ENCODE assay signal across 9 cellular contexts in genomic region chr15:68298882-68299381, GRCh38. TPM values are rescaled to one million over a fixed set of nuclear protein-coding genes. Genes with fewer than 3 reads are reported as not detected.
A peak's percentile ranks its signal among the peaks of the same experiment; 100 is the strongest.
DNase-seq lines count a peak whose midpoint lies in the region; ATAC-seq and TF ChIP-seq lines count a peak whose summit lies in the region.
"Had no signal": no experiment of that assay in that cellular context is flagged by ENCODE, and none has a peak within 500 bp of the region (broad histone marks: within the 10 kb centered on the region; RNA-seq: fewer than 3 reads in every experiment).

No MANE protein-coding gene starts in this region.

- H3K27ac Mint-ChIP-seq in T-helper 17 cell (peak overlapping the region; percentile 95), type B pancreatic cell (no peak overlapping the region)

- no peaks in the 10 kb centered on the region for H3K9me3 ChIP-seq in T-helper 17 cell (ENCODE audit: control insufficient read depth, low read length, poor library complexity, severe bottlenecking)

- H3K9me3 Mint-ChIP-seq in type B pancreatic cell: no peaks in the 10 kb centered on the region
- H3K9me3 Mint-ChIP-seq: brain had no signal

- H3K4me3 Mint-ChIP-seq in T-helper 17 cell: peak overlapping the region; percentile 88
- H3K4me3 Mint-ChIP-seq in type B pancreatic cell: no peak overlapping the region

- DNase-seq in stimulated activated CD4-positive, alpha-beta T cell treated with anti-CD3 and anti-CD28 coated beads, Interleukin-4, amount 100 ng/mL, for 24 hours: peak; percentile 17
- no peak for DNase-seq in stimulated activated CD4-positive, alpha-beta T cell treated with anti-CD3 and anti-CD28 coated beads, Interleukin-1b, Interleukin-23, amount 100 ng/mL, for 48 hours
- DNase-seq in T-helper 17 cell: no peak
- DNase-seq in left colon: no peak
- DNase-seq in type B pancreatic cell (ENCODE audit: extremely low spot score, unreplicated experiment): peak; percentile 27
- no peak for DNase-seq in brain microvascular endothelial cell
- no peak for DNase-seq in NCI-H1694 treated with DMSO at 0.1 percent for 48 hours (lab: John Stamatoyannopoulos, UW)

- H3K4me1 Mint-ChIP-seq in T-helper 17 cell (peaks cover 15% of the 10 kb centered on the region), type B pancreatic cell (ENCODE audit: unreplicated experiment) (peaks cover 21% of the 10 kb centered on the region)

- intact Hi-C loops in left colon (cut with DNase I, micrococcal nuclease): no loop called here

- ATAC-seq in HG03060 (IDR thresholded peaks at IDR 0.05; ENCODE audit: low read depth, unreplicated experiment) (peak; percentile 75), T-helper 17 cell (peak; percentile 83), left colon (peak; percentile 44)

- H3K4me3 ChIP-seq in brain microvascular endothelial cell (ENCODE audit: low read depth, low read length): no peak overlapping the region

- H3K36me3 ChIP-seq in brain microvascular endothelial cell (replicated peaks): peaks cover 52% of the 10 kb centered on the region

- in situ Hi-C loops in brain microvascular endothelial cell (cut with HindIII; ENCODE audit: low pct_ligation_motif_present, low sequenced_read_pairs): no loop called here

- H3K36me3 Mint-ChIP-seq in T-helper 17 cell (ENCODE audit: low read depth) (no peaks in the 10 kb centered on the region), type B pancreatic cell (peaks cover 5% of the 10 kb centered on the region)

- TF ChIP-seq CTCF in type B pancreatic cell (conservative IDR thresholded peaks at IDR 0.05): no peak
- TF ChIP-seq CTCF in brain microvascular endothelial cell (IDR thresholded peaks at IDR 0.05; ENCODE audit: low read depth, low read length, missing control alignments): no peak

- H3K27me3 Mint-ChIP-seq in T-helper 17 cell (no peaks in the 10 kb centered on the region), type B pancreatic cell (no peaks in the 10 kb centered on the region)

- H3K27ac ChIP-seq in brain microvascular endothelial cell: no peak overlapping the region

- no peaks in the 10 kb centered on the region for H3K27me3 ChIP-seq in brain microvascular endothelial cell (replicated peaks)

RNA-seq across cellular contexts. Expression of gene FEM1B, which starts 21.4 kb away (rescaled TPM):
- total RNA-seq in T-helper 17 cell: 10 to 100 TPM; 62.4 to 73.0 TPM
- total RNA-seq in left colon: 10 to 100 TPM; 51.2 to 55.3 TPM
- 54.2 and 63.1 TPM in 2 replicates for total RNA-seq in type B pancreatic cell (ENCODE audit: low replicate concordance)

Comparison
In these comparisons a context has a peak if more than half of its experiments do, and no peak if none do; other contexts are left out.
1. DNase-seq: peak in stimulated activated CD4-positive, alpha-beta T cell treated with anti-CD3 and anti-CD28 coated beads, Interleukin-4, amount 100 ng/mL, for 24 hours (single experiment) and type B pancreatic cell (single experiment); none in stimulated activated CD4-positive, alpha-beta T cell treated with anti-CD3 and anti-CD28 coated beads, Interleukin-1b, Interleukin-23, amount 100 ng/mL, for 48 hours (single experiment), T-helper 17 cell (0 of 3), left colon (0 of 2), brain microvascular endothelial cell (single experiment) and NCI-H1694 treated with DMSO at 0.1 percent for 48 hours (single experiment).
2. Peak in every context shown above with its lines, with median percentiles within 50 percentile points of each other: ATAC-seq.